Comparison of ENCODE assay signal across 1 cellular context in the genomic region with DNA sequence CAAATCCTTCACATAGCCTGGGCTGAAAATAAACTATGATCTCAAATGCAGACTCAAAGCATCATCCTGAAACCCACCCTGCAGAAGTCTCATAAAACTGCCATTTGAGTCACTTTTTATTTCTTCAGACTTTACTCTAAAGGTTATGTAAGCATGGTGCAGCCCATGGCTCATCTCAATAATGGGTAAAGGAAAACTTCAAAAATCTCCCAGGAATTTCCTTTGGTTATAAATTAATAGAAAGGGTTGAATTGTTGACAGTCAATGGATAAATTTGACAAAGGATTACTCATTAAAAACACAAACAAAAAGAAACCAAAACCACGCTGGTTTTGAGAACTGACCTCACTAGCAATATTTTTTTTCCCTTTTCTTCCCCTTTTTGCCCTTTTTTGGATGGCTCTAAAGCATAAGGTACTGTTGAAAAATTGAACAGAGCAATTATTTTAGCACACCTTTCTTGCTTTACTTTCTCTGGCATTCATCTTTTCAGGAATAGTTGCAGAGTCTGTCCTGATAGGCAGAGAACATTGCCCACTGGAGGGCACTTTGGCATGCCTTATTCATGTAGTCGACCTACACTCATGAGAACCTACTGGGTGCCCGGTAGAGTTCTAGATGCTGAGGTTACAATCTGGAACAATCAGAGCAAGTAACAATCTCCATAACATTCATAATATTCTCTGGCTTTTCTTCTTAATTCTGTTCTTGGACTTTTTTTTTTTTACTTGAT.
TF ChIP-seq lines count a peak whose summit lies in the region.

No MANE protein-coding gene starts in this region.

TF ChIP-seq in H1, 55 proteins besides CTCF, POLR2A, EP300 and RAD21 (continued from another document):
- TF ChIP-seq RBBP5 (IDR thresholded peaks at IDR 0.05; ENCODE audit: borderline replicate concordance, low read depth, low read length) (no peak), TCF12 (IDR thresholded peaks at IDR 0.05; ENCODE audit: low read depth, low read length) (no peak), SIX5 (IDR thresholded peaks at IDR 0.05; ENCODE audit: low read depth, low read length) (no peak), POLR2AphosphoS5 (IDR thresholded peaks at IDR 0.05; ENCODE audit: low read depth, low read length) (no peak), CEBPB (IDR thresholded peaks at IDR 0.05; ENCODE audit: low read depth, low read length) (no peak), BRCA1 (IDR thresholded peaks at IDR 0.05; ENCODE audit: low read depth, low read length) (no peak), EZH2 (IDR thresholded peaks at IDR 0.05; ENCODE audit: low read depth, low read length, severe bottlenecking) (no peak)
